ENCODE assay signal across 8 cellular contexts in the genomic region with DNA sequence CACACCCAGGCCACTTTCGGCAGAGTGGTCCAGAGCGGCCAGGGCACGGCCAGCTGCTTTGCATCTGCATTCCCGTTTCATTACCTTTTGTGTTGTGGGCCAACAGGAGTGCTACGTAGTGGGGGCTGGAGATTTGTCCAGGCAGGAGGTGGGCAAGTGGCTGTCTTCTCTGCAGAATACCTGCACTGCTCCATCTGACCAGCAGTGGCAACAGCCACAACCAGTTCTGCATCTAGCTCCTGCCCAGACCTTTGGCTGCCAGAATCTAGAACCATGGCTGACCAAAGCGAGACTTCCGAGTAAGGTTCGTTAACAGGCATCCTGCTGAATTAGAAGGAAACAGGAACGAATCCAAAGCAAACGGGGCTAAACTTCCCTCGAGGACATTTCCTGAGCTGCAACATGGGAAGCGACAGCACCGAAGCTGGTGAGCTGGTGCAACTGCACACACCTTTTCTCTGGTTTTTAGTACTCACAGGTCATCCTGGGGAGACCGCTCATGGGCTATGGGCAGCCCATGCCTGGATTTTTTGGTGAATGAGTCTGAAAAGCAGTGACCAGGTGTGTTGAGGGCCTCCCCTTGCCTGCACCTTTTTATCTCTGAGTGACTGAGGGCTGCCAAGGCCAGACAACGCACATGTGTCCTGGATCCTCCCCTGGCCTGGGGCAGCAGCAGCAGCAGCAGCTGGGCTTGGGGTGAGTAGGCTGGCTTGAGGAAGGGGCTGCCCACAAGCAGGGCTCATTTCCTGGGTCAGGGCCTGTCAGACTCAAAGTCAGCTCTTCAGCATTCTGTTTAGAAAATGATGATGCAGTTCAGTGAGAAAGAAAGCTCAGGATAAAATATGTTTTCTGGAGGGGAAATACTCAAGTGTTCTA. TPM values are rescaled to one million over a fixed set of nuclear protein-coding genes. Genes with fewer than 3 reads are reported as not detected.
A peak's percentile ranks its signal among the peaks of the same experiment; 100 is the strongest.
DNase-seq lines count a peak whose midpoint lies in the region; ATAC-seq and TF ChIP-seq lines count a peak whose summit lies in the region.

No MANE protein-coding gene starts in this region.

- no peaks in the 10 kb centered on the region for H3K4me1 Mint-ChIP-seq in activated CD8-positive, alpha-beta T cell treated with anti-CD3 and anti-CD28 coated beads for 36 hours (ENCODE audit: low read depth)

- 85% methylated on average over 15 of the region's 15 CpGs for WGBS in hepatocyte (ENCODE audit: low lambda C conversion rate, missing lambda C conversion rate)

- H3K27me3 Mint-ChIP-seq in activated CD8-positive, alpha-beta T cell treated with anti-CD3 and anti-CD28 coated beads for 36 hours: peaks cover 5% of the 10 kb centered on the region

- H3K27ac ChIP-seq in DOHH2 (ENCODE audit: low read depth, low read length): peak overlapping the region; percentile 93
- no peak overlapping the region for H3K27ac ChIP-seq in hepatocyte

- CTCF ChIA-PET in activated CD8-positive, alpha-beta T cell treated with anti-CD3 and anti-CD28 coated beads for 36 hours (lab: Charles Lee): interaction anchor here (0.8 to 11.2 kb wide), 8 partner anchors 11 to 286 kb away, joined by 3 to 83 read pairs (median 4); partner anchors contain the start of gene GDF7

- no peak overlapping the region for H2AFZ ChIP-seq in hepatocyte

- intact Hi-C loops in activated CD8-positive, alpha-beta T cell treated with anti-CD3 and anti-CD28 coated beads for 36 hours (cut with micrococcal nuclease): loop anchor here (5.0 kb wide), 1 partner anchor 290 kb away; no protein-coding TSS in a partner anchor

- no peak overlapping the region for H3K27ac Mint-ChIP-seq in activated CD8-positive, alpha-beta T cell treated with anti-CD3 and anti-CD28 coated beads for 36 hours

- H3K4me1 ChIP-seq in DOHH2 (ENCODE audit: control insufficient read depth, low read length): peaks cover 66% of the 10 kb centered on the region
- peaks cover 11% of the 10 kb centered on the region for H3K4me1 ChIP-seq in hepatocyte (ENCODE audit: insufficient read depth)

- H3K79me2 ChIP-seq in DOHH2 (ENCODE audit: control insufficient read depth, low read length) (no peaks in the 10 kb centered on the region), hepatocyte (no peaks in the 10 kb centered on the region)

- H3K9me2 ChIP-seq in DOHH2 (replicated peaks; ENCODE audit: control insufficient read depth, low read length) (no peaks in the 10 kb centered on the region), hepatocyte (replicated peaks; ENCODE audit: insufficient read depth) (no peaks in the 10 kb centered on the region)

- H3K36me3 ChIP-seq in DOHH2 (ENCODE audit: control insufficient read depth, low read length) (peaks cover 5% of the 10 kb centered on the region), hepatocyte (replicated peaks; ENCODE audit: insufficient read depth, low read depth) (no peaks in the 10 kb centered on the region)

- ATAC-seq in GM19463 (IDR thresholded peaks at IDR 0.05; ENCODE audit: unreplicated experiment) (peak; percentile 26), HG03196 (IDR thresholded peaks at IDR 0.05; ENCODE audit: unreplicated experiment) (peak; percentile 32)
- ATAC-seq in activated CD8-positive, alpha-beta T cell treated with anti-CD3 and anti-CD28 coated beads for 36 hours: no peak

- H3K4me3 ChIP-seq in DOHH2 (ENCODE audit: low read length) (peak overlapping the region; percentile 62), epithelial cell of esophagus (ENCODE audit: low read length) (no peak overlapping the region), hepatocyte (no peak overlapping the region)

- POLR2A ChIA-PET in activated CD8-positive, alpha-beta T cell treated with anti-CD3 and anti-CD28 coated beads for 36 hours (lab: Charles Lee): no interaction called here

- H4K20me1 ChIP-seq in DOHH2 (ENCODE audit: control insufficient read depth, insufficient read depth, low read depth, low read length): no peaks in the 10 kb centered on the region
- H4K20me1 ChIP-seq in hepatocyte (ENCODE audit: insufficient read depth, poor library complexity, severe bottlenecking): no peaks in the 10 kb centered on the region

- peak overlapping the region; percentile 80 for H3K4me2 ChIP-seq in DOHH2 (ENCODE audit: low read length)
- H3K4me2 ChIP-seq in hepatocyte: no peak overlapping the region

- no peaks in the 10 kb centered on the region for H3K9me3 ChIP-seq in DOHH2 (ENCODE audit: control insufficient read depth, insufficient read depth, low read length)
- H3K9me3 ChIP-seq in hepatocyte (ENCODE audit: low read depth): no peaks in the 10 kb centered on the region

- peaks cover 26% of the 10 kb centered on the region for H3F3A ChIP-seq in DOHH2 (ENCODE audit: control insufficient read depth, insufficient read depth)

- no peaks in the 10 kb centered on the region for H3K9me3 Mint-ChIP-seq in activated CD8-positive, alpha-beta T cell treated with anti-CD3 and anti-CD28 coated beads for 36 hours

- peaks cover 8% of the 10 kb centered on the region for H3K36me3 Mint-ChIP-seq in activated CD8-positive, alpha-beta T cell treated with anti-CD3 and anti-CD28 coated beads for 36 hours (ENCODE audit: low read depth)

- DNase-seq in epithelial cell of esophagus (ENCODE audit: low read depth): no peak
- no peak for DNase-seq in activated CD8-positive, alpha-beta T cell treated with anti-CD3 and anti-CD28 coated beads for 36 hours
- no peak for DNase-seq in T1000 (lab: John Stamatoyannopoulos, UW)
- no peak for DNase-seq in effector CD8-positive, alpha-beta T cell (lab: John Stamatoyannopoulos, UW)
- no peak for DNase-seq in hepatocyte (ENCODE audit: low spot score)

- H3K4me3 Mint-ChIP-seq in activated CD8-positive, alpha-beta T cell treated with anti-CD3 and anti-CD28 coated beads for 36 hours: no peak overlapping the region

- H3K27me3 ChIP-seq in DOHH2 (ENCODE audit: control insufficient read depth, low read length) (no peaks in the 10 kb centered on the region), hepatocyte (peaks cover 18% of the 10 kb centered on the region)

- TF ChIP-seq CTCF in DOHH2 (IDR thresholded peaks at IDR 0.05; ENCODE audit: low read depth, low read length, poor library complexity, severe bottlenecking) (peak; percentile 90), epithelial cell of esophagus (IDR thresholded peaks at IDR 0.05; ENCODE audit: insufficient read depth, low read depth, low read length, missing control alignments) (peak; percentile 38), hepatocyte (IDR thresholded peaks at IDR 0.05; ENCODE audit: poor library complexity) (no peak)
- no peak for TF ChIP-seq CTCF in activated CD8-positive, alpha-beta T cell treated with anti-CD3 and anti-CD28 coated beads for 36 hours (IDR thresholded peaks at IDR 0.05)

RNA-seq across cellular contexts. Expression of gene GDF7, which starts 10.6 kb away (rescaled TPM):
- not detected for total RNA-seq in activated CD8-positive, alpha-beta T cell treated with anti-CD3 and anti-CD28 coated beads for 36 hours
- 0.24 and 0.37 TPM in 2 replicates for total RNA-seq in hepatocyte
- 0.10 and 0.24 TPM in 2 replicates for polyA plus RNA-seq in hepatocyte

RNA-seq across cellular contexts. Expression of gene HS1BP3, which starts 26.6 kb away (rescaled TPM):
- 1 to 10 TPM; 6.5 to 7.9 TPM for total RNA-seq in activated CD8-positive, alpha-beta T cell treated with anti-CD3 and anti-CD28 coated beads for 36 hours
- 25.8 and 26.8 TPM in 2 replicates for total RNA-seq in hepatocyte
- 26.3 and 29.6 TPM in 2 replicates for polyA plus RNA-seq in hepatocyte

Comparison
In these comparisons a context has a peak if more than half of its experiments do, and no peak if none do; other contexts are left out.
1. CTCF ChIP-seq: peak in DOHH2 (single experiment) and epithelial cell of esophagus (single experiment); none in activated CD8-positive, alpha-beta T cell treated with anti-CD3 and anti-CD28 coated beads for 36 hours (single experiment) and hepatocyte (single experiment).